Comparison of ENCODE assay signal across 16 cellular contexts in the genomic region with DNA sequence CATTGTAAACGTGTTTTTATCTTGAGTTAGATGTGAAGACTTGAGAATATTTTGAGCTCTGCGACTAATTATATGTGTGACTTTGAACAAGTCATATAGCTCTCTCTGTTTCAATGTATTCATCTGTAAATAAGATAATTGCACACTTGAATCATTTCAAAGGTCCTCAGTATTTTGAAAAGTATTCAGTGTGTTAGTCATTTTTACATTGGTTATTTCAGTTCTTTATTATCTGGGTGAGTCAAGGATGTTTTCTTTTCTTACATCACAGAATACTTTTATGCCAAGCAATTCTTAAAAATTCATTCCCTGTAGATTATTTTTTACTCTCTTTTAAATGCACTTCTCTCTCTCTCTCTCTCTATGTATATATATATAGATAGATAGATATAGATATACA.
A peak's percentile ranks its signal among the peaks of the same experiment; 100 is the strongest.
DNase-seq lines count a peak whose midpoint lies in the region; TF ChIP-seq lines count a peak whose summit lies in the region.
"Had no signal": no experiment of that assay in that cellular context is flagged by ENCODE, and none has a peak within 500 bp of the region (broad histone marks: within the 10 kb centered on the region; RNA-seq: fewer than 3 reads in every experiment).

No MANE protein-coding gene starts in this region.

- no peak overlapping the region for H3K4me3 ChIP-seq in fibroblast of pulmonary artery (replicated peaks; ENCODE audit: low read depth, low read length)
- H3K4me3 ChIP-seq: adrenal gland, gastrocnemius medialis, thoracic aorta had no signal

- peaks cover 0 to 9% (median 4%) of the 10 kb centered on the region in 7 donors for H3K9me3 Mint-ChIP-seq in CD14-positive monocyte
- no peaks in the 10 kb centered on the region for H3K9me3 Mint-ChIP-seq in activated T-helper 1 cell treated with anti-CD3 and anti-CD28 coated beads, Interleukin-12 subunit alpha, Interleukin-12 subunit beta, Interleukin-2, Interleukin-4 antibody, amounts not matched to agents 30 ng/mL and 10 ng/mL and 1 ng/mL, durations not matched to agents 14 hours and 24 hours and 36 hours
- H3K9me3 Mint-ChIP-seq: endodermal cell had no signal

- intact Hi-C loops in CD14-positive monocyte (cut with micrococcal nuclease) = no loop called here
- intact Hi-C loops in activated T-helper 1 cell treated with anti-CD3 and anti-CD28 coated beads, Interleukin-12 subunit alpha, Interleukin-12 subunit beta, Interleukin-2, Interleukin-4 antibody, amounts not matched to agents 30 ng/mL and 10 ng/mL and 1 ng/mL, durations not matched to agents 14 hours and 24 hours and 36 hours (cut with micrococcal nuclease) = loop anchor here (1.0 kb wide), 1 partner anchor 8 kb away; no protein-coding TSS in a partner anchor

- no peaks in the 10 kb centered on the region for H3K4me1 Mint-ChIP-seq in CD14-positive monocyte
- no peaks in the 10 kb centered on the region for H3K4me1 Mint-ChIP-seq in activated T-helper 1 cell treated with anti-CD3 and anti-CD28 coated beads, Interleukin-12 subunit alpha, Interleukin-12 subunit beta, Interleukin-2, Interleukin-4 antibody, amounts not matched to agents 30 ng/mL and 10 ng/mL and 1 ng/mL, durations not matched to agents 14 hours and 24 hours and 36 hours (ENCODE audit: low read depth)
- H3K4me1 Mint-ChIP-seq: endodermal cell had no signal

- TF ChIP-seq CTCF in fibroblast of pulmonary artery (IDR thresholded peaks at IDR 0.05; ENCODE audit: low read length, missing control alignments) = no peak
- TF ChIP-seq CTCF in CD14-positive monocyte (IDR thresholded peaks at IDR 0.05) = no peak

- H3K4me3 Mint-ChIP-seq in CD14-positive monocyte = no peak overlapping the region
- no peak overlapping the region for H3K4me3 Mint-ChIP-seq in activated T-helper 1 cell treated with anti-CD3 and anti-CD28 coated beads, Interleukin-12 subunit alpha, Interleukin-12 subunit beta, Interleukin-2, Interleukin-4 antibody, amounts not matched to agents 30 ng/mL and 10 ng/mL and 1 ng/mL, durations not matched to agents 14 hours and 24 hours and 36 hours
- H3K4me3 Mint-ChIP-seq: endodermal cell had no signal

- no peak overlapping the region for H3K27ac Mint-ChIP-seq in CD14-positive monocyte
- no peak overlapping the region for H3K27ac Mint-ChIP-seq in activated T-helper 1 cell treated with anti-CD3 and anti-CD28 coated beads, Interleukin-12 subunit alpha, Interleukin-12 subunit beta, Interleukin-2, Interleukin-4 antibody, amounts not matched to agents 30 ng/mL and 10 ng/mL and 1 ng/mL, durations not matched to agents 14 hours and 24 hours and 36 hours
- H3K27ac Mint-ChIP-seq: endodermal cell had no signal

- H3K36me3 Mint-ChIP-seq in CD14-positive monocyte = no peaks in the 10 kb centered on the region
- no peaks in the 10 kb centered on the region for H3K36me3 Mint-ChIP-seq in activated T-helper 1 cell treated with anti-CD3 and anti-CD28 coated beads, Interleukin-12 subunit alpha, Interleukin-12 subunit beta, Interleukin-2, Interleukin-4 antibody, amounts not matched to agents 30 ng/mL and 10 ng/mL and 1 ng/mL, durations not matched to agents 14 hours and 24 hours and 36 hours (ENCODE audit: low read depth)

- DNase-seq in A172 (ENCODE audit: low spot score) (peak; percentile 10), HCEC 1CT (peak; percentile 71), amniotic epithelial cell (ENCODE audit: low read depth) (peak; percentile 22), fibroblast of pulmonary artery (ENCODE audit: low read depth) (peak; percentile 35), CD14-positive monocyte (ENCODE audit: low spot score) (no peak), RPMI8226 (no peak)
- DNase-seq in activated CD4-positive, alpha-beta T cell treated with anti-CD3 and anti-CD28 coated beads for 48 hours = no peak
- DNase-seq in activated T-helper 1 cell treated with anti-CD3 and anti-CD28 coated beads, Interleukin-12 subunit alpha, Interleukin-12 subunit beta, Interleukin-2, Interleukin-4 antibody, amounts not matched to agents 30 ng/mL and 10 ng/mL and 1 ng/mL, durations not matched to agents 14 hours and 24 hours and 36 hours (ENCODE audit: low spot score) = no peak
- DNase-seq: adrenal gland, DMS79 treated with DMSO at 0.1 percent for 48 hours, endodermal cell, gastrocnemius medialis, Kasumi-1, left colon, NCI-H2227 treated with DMSO at 0.1 percent for 48 hours had no signal

- peaks cover 0 to 1% (median 0%) of the 10 kb centered on the region in 3 donors for H3K27me3 Mint-ChIP-seq in CD14-positive monocyte (ENCODE audit: low read depth in 3 of 3)
- no peaks in the 10 kb centered on the region for H3K27me3 Mint-ChIP-seq in activated T-helper 1 cell treated with anti-CD3 and anti-CD28 coated beads, Interleukin-12 subunit alpha, Interleukin-12 subunit beta, Interleukin-2, Interleukin-4 antibody, amounts not matched to agents 30 ng/mL and 10 ng/mL and 1 ng/mL, durations not matched to agents 14 hours and 24 hours and 36 hours (ENCODE audit: insufficient read depth)

Comparison
In these comparisons a context has a peak if more than half of its experiments do, and no peak if none do; other contexts are left out.
1. DNase-seq: peak in A172 (single experiment), HCEC 1CT (single experiment), amniotic epithelial cell (single experiment) and fibroblast of pulmonary artery (single experiment); none in CD14-positive monocyte (single experiment), activated CD4-positive, alpha-beta T cell treated with anti-CD3 and anti-CD28 coated beads for 48 hours (single experiment), activated T-helper 1 cell treated with anti-CD3 and anti-CD28 coated beads, Interleukin-12 subunit alpha, Interleukin-12 subunit beta, Interleukin-2, Interleukin-4 antibody, amounts not matched to agents 30 ng/mL and 10 ng/mL and 1 ng/mL, durations not matched to agents 14 hours and 24 hours and 36 hours (single experiment) and RPMI8226 (single experiment).